19 cellular contexts compared by ENCODE assay signal in genomic region chr11:22343411-22344032, GRCh38. TPM values are rescaled to one million over a fixed set of nuclear protein-coding genes. Genes with fewer than 3 reads are reported as not detected.
A peak's percentile ranks its signal among the peaks of the same experiment; 100 is the strongest.
DNase-seq lines count a peak whose midpoint lies in the region; ATAC-seq, FAIRE-seq and TF ChIP-seq lines count a peak whose summit lies in the region.
"Had no signal": no experiment of that assay in that cellular context is flagged by ENCODE, and none has a peak within 500 bp of the region (broad histone marks: within the 10 kb centered on the region; RNA-seq: fewer than 3 reads in every experiment).

No MANE protein-coding gene starts in this region.

- no peaks in the 10 kb centered on the region for H4K20me1 ChIP-seq in SK-N-SH (ENCODE audit: insufficient read depth)

- TF ChIP-seq EP300 in SK-N-SH (IDR thresholded peaks at IDR 0.05; ENCODE audit: borderline replicate concordance in 1 of 2, low read depth in 1 of 2, low read length in 1 of 2): no peak

- H3K36me3 ChIP-seq in pancreas (no peaks in the 10 kb centered on the region), SK-N-SH (replicated peaks in 1 of 2; ENCODE audit: control insufficient read depth in 1 of 2, insufficient read depth in 2 of 2, low read length in 1 of 2) (no peaks in the 10 kb centered on the region)
- H3K36me3 ChIP-seq: breast epithelium, uterus had no signal

- H2AFZ ChIP-seq in SK-N-SH (ENCODE audit: low read depth): no peak overlapping the region

- POLR2A ChIA-PET in GM10248 (lab: Yijun Ruan, JAX) (no interaction called here), SK-N-SH (lab: Yijun Ruan, JAX) (no interaction called here)

- TF ChIP-seq CTCF in GM10248 (IDR thresholded peaks at IDR 0.05; ENCODE audit: control extremely low read depth, extremely low read depth, low read depth, missing control alignments) (no peak), glutamatergic neuron (IDR thresholded peaks at IDR 0.05; ENCODE audit: partially characterized antibody, unreplicated experiment) (no peak), pancreas (IDR thresholded peaks at IDR 0.05) (no peak), SK-N-SH (IDR thresholded peaks at IDR 0.05) (no peak)

- peak overlapping the region; percentile 96 for H3K4me3 Mint-ChIP-seq in glutamatergic neuron (ENCODE audit: unreplicated experiment)

- H3K4me1 ChIP-seq in pancreas (no peaks in the 10 kb centered on the region), SK-N-SH (ENCODE audit: control insufficient read depth in 1 of 2, insufficient read depth in 2 of 2, low read depth in 1 of 2, low read length in 1 of 2) (no peaks in the 10 kb centered on the region)
- H3K4me1 ChIP-seq: breast epithelium, uterus had no signal

- H3K27me3 ChIP-seq in pancreas: peaks cover 5 to 41% (median 13%) of the 10 kb centered on the region in 4 donors
- H3K27me3 ChIP-seq in SK-N-SH (ENCODE audit: insufficient read depth): no peaks in the 10 kb centered on the region

- H3K9ac ChIP-seq in SK-N-SH: no peak overlapping the region

- intact Hi-C loops in pancreas (cut with DNase I): loop anchor here in 2 of 3 donors (5.0 to 10.0 kb wide), 3 partner anchors 189 to 451 kb away; no protein-coding TSS in a partner anchor

- 4 to 5% methylated on average over 30 of the region's 30 CpGs for WGBS in pancreas, 2 donors
- WGBS in SK-N-SH (ENCODE audit: low lambda C conversion rate): 57% methylated on average over 24 of the region's 30 CpGs

- CTCF ChIA-PET in GM10248 (lab: Yijun Ruan, JAX) (interaction anchor here (1.0 kb wide), 1 partner anchor 1694 kb away, joined by 3 read pairs; no protein-coding TSS in a partner anchor), SK-N-SH (lab: Yijun Ruan, JAX) (no interaction called here)

- ATAC-seq in pancreas (peak in 3 of 4 donors; percentile 35 to 43 (median 35)), HG03520 (IDR thresholded peaks at IDR 0.05; ENCODE audit: unreplicated experiment) (no peak)

- no peak overlapping the region for H3K4me2 ChIP-seq in SK-N-SH

- no peaks in the 10 kb centered on the region for H3K9me2 ChIP-seq in SK-N-SH

- peaks cover 40% of the 10 kb centered on the region for H3K27me3 Mint-ChIP-seq in glutamatergic neuron (ENCODE audit: unreplicated experiment)

- DNase-seq in GM10248 (ENCODE audit: extremely low spot score): peak; percentile 10
- peak; percentile 60 for DNase-seq in NCI-H146 (lab: John Stamatoyannopoulos, UW)
- peak; percentile 72 for DNase-seq in glutamatergic neuron
- peak in 3 of 6 donors; percentile 14 to 55 (median 49) for DNase-seq in pancreas
- no peak for DNase-seq in DMS153 treated with DMSO at 0.1 percent for 48 hours (lab: John Stamatoyannopoulos, UW; ENCODE audit: unreplicated experiment)
- no peak for DNase-seq in SK-N-SH
- DNase-seq: C1 segment of cervical spinal cord; effector memory CD4-positive, alpha-beta T cell; foreskin melanocyte; NCI-H2029 treated with DMSO at 0.1 percent for 48 hours; stimulated activated CD4-positive, alpha-beta T cell treated with anti-CD3 and anti-CD28 coated beads, Interleukin-4, amount 100 ng/mL, for 24 hours; uterus had no signal

- peaks cover 63% of the 10 kb centered on the region for H3K9me3 Mint-ChIP-seq in glutamatergic neuron (ENCODE audit: unreplicated experiment)

- peak overlapping the region in 1 of 4 donors; percentile 3 for H3K4me3 ChIP-seq in pancreas
- no peak overlapping the region for H3K4me3 ChIP-seq in SK-N-SH (ENCODE audit: low read depth in 2 of 2, low read length in 1 of 2)
- H3K4me3 ChIP-seq: uterus had no signal

- H3K79me2 ChIP-seq in SK-N-SH (ENCODE audit: insufficient read depth): no peaks in the 10 kb centered on the region

- peaks cover 45% of the 10 kb centered on the region for H3K4me1 Mint-ChIP-seq in glutamatergic neuron (ENCODE audit: low read depth, unreplicated experiment)

- no peak for TF ChIP-seq RAD21 in SK-N-SH (IDR thresholded peaks at IDR 0.05; ENCODE audit: low read length)

- no peak overlapping the region for H3K27ac ChIP-seq in pancreas
- no peak overlapping the region for H3K27ac ChIP-seq in SK-N-SH (ENCODE audit: low read depth in 2 of 2, low read length in 1 of 2)
- H3K27ac ChIP-seq: breast epithelium, uterus had no signal

- peak overlapping the region; percentile 100 for H3K27ac Mint-ChIP-seq in glutamatergic neuron (ENCODE audit: unreplicated experiment)

- no peaks in the 10 kb centered on the region for H3F3A ChIP-seq in SK-N-SH (replicated peaks; ENCODE audit: insufficient read depth)

- H3K36me3 Mint-ChIP-seq in glutamatergic neuron (ENCODE audit: unreplicated experiment): peaks cover 31% of the 10 kb centered on the region

- FAIRE-seq in pancreas (lab: Jason Lieb, UNC): no peak
- FAIRE-seq: G401.6 had no signal

- H3K9me3 ChIP-seq in pancreas: no peaks in the 10 kb centered on the region
- no peaks in the 10 kb centered on the region for H3K9me3 ChIP-seq in SK-N-SH
- H3K9me3 ChIP-seq: breast epithelium, uterus had no signal

TF ChIP-seq in SK-N-SH, 30 proteins besides CTCF, POLR2A, EP300 and RAD21:
- TF ChIP-seq FOSL2 (IDR thresholded peaks at IDR 0.05; ENCODE audit: borderline replicate concordance, low read depth) (no peak), MEF2A (IDR thresholded peaks at IDR 0.05; ENCODE audit: borderline replicate concordance, low read depth) (no peak), GABPA (IDR thresholded peaks at IDR 0.05; ENCODE audit: low read depth) (no peak), PBX3 (IDR thresholded peaks at IDR 0.05) (no peak), USF1 (IDR thresholded peaks at IDR 0.05; ENCODE audit: borderline replicate concordance, low read depth) (no peak), FOXJ3 (CRISPR knock-in tag; IDR thresholded peaks at IDR 0.05) (no peak), SIN3A (IDR thresholded peaks at IDR 0.05; ENCODE audit: borderline replicate concordance, low read depth, low read length) (no peak), CHD2 (IDR thresholded peaks at IDR 0.05; ENCODE audit: low read length, partially characterized antibody) (no peak), POLR2AphosphoS5 (IDR thresholded peaks at IDR 0.05; ENCODE audit: low read depth, low read length) (no peak)
TF ChIP-seq in SK-N-SH: peak in this region for 0.

RNA-seq across cellular contexts. Expression of gene SLC17A6, which starts 5.3 kb away (rescaled TPM):
- total RNA-seq in glutamatergic neuron (ENCODE audit: unreplicated experiment) (170 TPM), pancreas (1 to 10 TPM in 1 of 6 donors, under 1 TPM in 5; 0.12 to 1.3 (median 0.15) TPM)
- polyA plus RNA-seq in pancreas (1 to 10 TPM in 1 of 2 donors, under 1 TPM in 1; 0.42 to 4.0 TPM), SK-N-SH (2012; rRNA removed) (not detected in 2 replicates)
- polyA plus RNA-seq in SK-N-SH (2012; cell fraction: cytosol; rRNA removed): not detected in 2 replicates
- polyA plus RNA-seq in SK-N-SH (2012; cell fraction: nucleus; rRNA removed): not detected in 2 replicates
- total RNA-seq: activated CD8-positive, alpha-beta memory T cell treated with anti-CD3 and anti-CD28 coated beads for 36 hours; breast epithelium; kidney epithelial cell; LHCN-M2; renal cortical epithelial cell; uterus had no signal

Comparison
In these comparisons a context has a peak if more than half of its experiments do, and no peak if none do; other contexts are left out.
1. DNase-seq: peak in GM10248 (single experiment), NCI-H146 (single experiment) and glutamatergic neuron (single experiment); none in DMS153 treated with DMSO at 0.1 percent for 48 hours (single experiment) and SK-N-SH (single experiment).
2. RNA of gene SLC17A6, which starts 5.3 kb away (total RNA-seq): 170 TPM in glutamatergic neuron (single experiment); 0.12 to 1.3 TPM in pancreas; every median in the first group is over 10 times any median in the second.